In the genomic region with DNA sequence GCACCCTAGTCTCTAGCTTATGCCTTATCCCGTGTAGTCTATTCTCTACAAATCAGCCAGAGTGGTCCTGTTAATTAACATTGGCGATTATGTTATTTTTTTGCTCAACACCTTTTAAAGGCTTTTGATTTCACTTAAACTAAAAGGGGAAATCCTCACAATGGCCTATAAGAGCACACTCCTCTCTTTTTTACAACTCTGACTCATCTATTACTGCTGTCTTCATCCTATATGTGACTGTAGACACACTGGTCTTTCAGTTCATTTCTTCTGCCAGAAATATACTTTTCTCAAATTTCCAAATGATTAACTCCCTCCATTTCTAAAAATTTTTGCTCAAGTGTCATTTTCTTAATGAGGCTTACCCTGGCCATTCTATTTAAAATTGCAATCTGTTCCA, we compare ENCODE assay signal across 25 cellular contexts.
"Had no signal": no experiment of that assay in that cellular context is flagged by ENCODE, and none has a peak within 500 bp of the region (broad histone marks: within the 10 kb centered on the region; RNA-seq: fewer than 3 reads in every experiment).

No MANE protein-coding gene starts in this region.

- H3K4me3 ChIP-seq: neural progenitor cell, ovary, psoas muscle, right lobe of liver, sigmoid colon, stomach, thoracic aorta, thyroid gland, tibial nerve, upper lobe of left lung, vagina had no signal

- H3K27me3 ChIP-seq: neural progenitor cell, ovary, right lobe of liver, sigmoid colon, stomach, thyroid gland, tibial nerve, upper lobe of left lung, vagina had no signal

- H3K79me2 ChIP-seq: parathyroid adenoma had no signal

- H3K27ac ChIP-seq: neural progenitor cell, ovary, parathyroid adenoma, psoas muscle, right lobe of liver, sigmoid colon, stomach, thoracic aorta, thyroid gland, tibial nerve, upper lobe of left lung, vagina had no signal

- H3K4me1 ChIP-seq: parathyroid adenoma, psoas muscle, right lobe of liver, sigmoid colon, stomach, thyroid gland, tibial nerve, upper lobe of left lung, vagina had no signal

- H2AFZ ChIP-seq: neural progenitor cell, parathyroid adenoma had no signal

- H3K4me2 ChIP-seq: neural progenitor cell had no signal

- DNase-seq: natural killer cell; occipital lobe; ovary; posterior cingulate gyrus; psoas muscle; right cardiac atrium; right lobe of liver; sigmoid colon; small intestine; stimulated activated CD4-positive, alpha-beta T cell treated with anti-CD3 and anti-CD28 coated beads, Interleukin-15, amount 100 ng/mL, for 24 hours; stimulated activated CD4-positive, alpha-beta T cell treated with anti-CD3 and anti-CD28 coated beads, Interleukin-2, amount 100 ng/mL, for 24 hours; stimulated activated CD4-positive, alpha-beta T cell treated with anti-CD3 and anti-CD28 coated beads, Interleukin-2, amount 100 ng/mL, for 48 hours; stimulated activated CD4-positive, alpha-beta T cell treated with anti-CD3 and anti-CD28 coated beads, Interleukin-4, amount 100 ng/mL, for 24 hours; stimulated activated naive B cell treated with anti-CD40 and anti-IgM and Interleukin-4, amounts not matched to agents 10 μg/mL and 1 μg/mL and 100 μg/mL, for 72 hours; stimulated activated naive CD4-positive, alpha-beta T cell treated with Interleukin-2 at 50 U/mL for 16 hours; stomach; thyroid gland; trophoblast cell; upper lobe of left lung had no signal

- H3K9me3 ChIP-seq: ovary, psoas muscle, right lobe of liver, sigmoid colon, stomach, thoracic aorta, thyroid gland, tibial nerve, upper lobe of left lung, vagina had no signal

- H3K36me3 ChIP-seq: neural progenitor cell, ovary, right lobe of liver, sigmoid colon, stomach, thoracic aorta, thyroid gland, tibial nerve, upper lobe of left lung, vagina had no signal

- H3K9ac ChIP-seq: neural progenitor cell, parathyroid adenoma had no signal

- ATAC-seq: natural killer cell; psoas muscle; right cardiac atrium; right lobe of liver; stimulated activated effector memory CD8-positive, alpha-beta T cell treated with anti-CD3 and anti-CD28 coated beads, Interleukin-12 subunit alpha, Interleukin-12 subunit beta, amount 100 ng/mL, for 72 hours; stimulated activated naive B cell treated with anti-CD40 and anti-IgM and Interleukin-4, amounts not matched to agents 10 μg/mL and 1 μg/mL and 100 μg/mL, for 72 hours had no signal
